Comparison of ENCODE assay signal across 26 cellular contexts in genomic region chr17:82983510-82984248, GRCh38.
A peak's percentile ranks its signal among the peaks of the same experiment; 100 is the strongest.
DNase-seq lines count a peak whose midpoint lies in the region; ATAC-seq, FAIRE-seq and TF ChIP-seq lines count a peak whose summit lies in the region.
"Had no signal": no experiment of that assay in that cellular context is flagged by ENCODE, and none has a peak within 500 bp of the region (broad histone marks: within the 10 kb centered on the region; RNA-seq: fewer than 3 reads in every experiment).

No MANE protein-coding gene starts in this region.

- H3K4me2 ChIP-seq in OCI-LY3 (ENCODE audit: low read length) = peak overlapping the region; percentile 67

- no peaks in the 10 kb centered on the region for H3K27me3 ChIP-seq in OCI-LY3 (ENCODE audit: low read depth, low read length)
- H3K27me3 ChIP-seq in small intestine (ENCODE audit: control insufficient read depth in 2 of 2, insufficient read depth in 2 of 2, low read length in 2 of 2) = no peaks in the 10 kb centered on the region
- H3K27me3 ChIP-seq: pancreas, upper lobe of left lung had no signal

- H3K4me1 ChIP-seq in OCI-LY3 (ENCODE audit: low read length) (peaks cover 44% of the 10 kb centered on the region), small intestine (ENCODE audit: control insufficient read depth in 2 of 2, insufficient read depth in 1 of 2, low read depth in 1 of 2, low read length in 1 of 2) (no peaks in the 10 kb centered on the region)
- H3K4me1 ChIP-seq: HAP-1, pancreas had no signal

- FAIRE-seq in small intestine (lab: Jason Lieb, UNC) = no peak
- FAIRE-seq: GM18507, pancreas had no signal

- 91 to 95% (median 94%) methylated on average over 27 of the region's 27 CpGs for WGBS in small intestine, 3 donors

- H3K27me3 Mint-ChIP-seq in T-helper 2 cell treated with Interferon-gamma antibody and Interleukin-4, amounts not matched to agents 5 μg/mL and 100 μg/mL, for 36 hours (ENCODE audit: low read depth) = no peaks in the 10 kb centered on the region
- H3K27me3 Mint-ChIP-seq in immature natural killer cell (ENCODE audit: low read depth in 3 of 3) = peaks cover 0 to 8% (median 0%) of the 10 kb centered on the region in 3 donors
- peaks cover 0 to 6% of the 10 kb centered on the region in 2 donors for H3K27me3 Mint-ChIP-seq in stimulated activated naive B cell treated with anti-CD40 and anti-IgM and Interleukin-4, amounts not matched to agents 10 μg/mL and 1 μg/mL and 100 μg/mL, for 72 hours
- H3K27me3 Mint-ChIP-seq: activated CD4-positive, alpha-beta memory T cell treated with anti-CD3 and anti-CD28 coated beads for 36 hours had no signal

- H3K27ac ChIP-seq in OCI-LY3 (ENCODE audit: low read length) (peak overlapping the region; percentile 72), small intestine (ENCODE audit: low read depth in 1 of 2, low read length in 1 of 2) (no peak overlapping the region)
- H3K27ac ChIP-seq: pancreas, upper lobe of left lung had no signal

- peak overlapping the region; percentile 53 for H2AFZ ChIP-seq in OCI-LY3 (ENCODE audit: low read depth, low read length)

- ATAC-seq in stimulated activated naive B cell treated with anti-CD40 and anti-IgM and Interleukin-4, amounts not matched to agents 10 μg/mL and 1 μg/mL and 100 μg/mL, for 72 hours (replicated peaks) = no peak
- no peak for ATAC-seq in GM18502 (IDR thresholded peaks at IDR 0.05; ENCODE audit: poor library complexity, unreplicated experiment)
- ATAC-seq: left ventricle myocardium superior, natural killer cell, Panc1, pancreas had no signal

- peak overlapping the region; percentile 50 for H3K4me3 ChIP-seq in OCI-LY3 (ENCODE audit: low read length)
- no peak overlapping the region for H3K4me3 ChIP-seq in small intestine (ENCODE audit: low read depth in 1 of 2, low read length in 2 of 2)
- H3K4me3 ChIP-seq: HAP-1, pancreas, upper lobe of left lung had no signal

- H3K9ac ChIP-seq in OCI-LY3 (ENCODE audit: low read length) = peak overlapping the region; percentile 41; the same call in 1 of the 2 replicates

- H3K36me3 ChIP-seq in OCI-LY3 (replicated peaks; ENCODE audit: low read depth, low read length) = no peaks in the 10 kb centered on the region
- H3K36me3 ChIP-seq in small intestine (ENCODE audit: control insufficient read depth in 2 of 2, insufficient read depth in 2 of 2, low read length in 2 of 2) = no peaks in the 10 kb centered on the region
- H3K36me3 ChIP-seq: HAP-1, pancreas, upper lobe of left lung had no signal

- H3K4me1 Mint-ChIP-seq in T-helper 2 cell treated with Interferon-gamma antibody and Interleukin-4, amounts not matched to agents 5 μg/mL and 100 μg/mL, for 36 hours (ENCODE audit: low read depth) = peaks cover 55% of the 10 kb centered on the region
- H3K4me1 Mint-ChIP-seq in immature natural killer cell = peaks cover 41 to 50% of the 10 kb centered on the region in 2 donors
- peaks cover 27 to 38% of the 10 kb centered on the region in 2 donors for H3K4me1 Mint-ChIP-seq in stimulated activated naive B cell treated with anti-CD40 and anti-IgM and Interleukin-4, amounts not matched to agents 10 μg/mL and 1 μg/mL and 100 μg/mL, for 72 hours

- H3K79me2 ChIP-seq in OCI-LY3 (ENCODE audit: low read length) = no peaks in the 10 kb centered on the region

- H3K9me3 Mint-ChIP-seq in T-helper 2 cell treated with Interferon-gamma antibody and Interleukin-4, amounts not matched to agents 5 μg/mL and 100 μg/mL, for 36 hours = peaks cover 5% of the 10 kb centered on the region
- no peaks in the 10 kb centered on the region for H3K9me3 Mint-ChIP-seq in immature natural killer cell
- H3K9me3 Mint-ChIP-seq in stimulated activated naive B cell treated with anti-CD40 and anti-IgM and Interleukin-4, amounts not matched to agents 10 μg/mL and 1 μg/mL and 100 μg/mL, for 72 hours = peaks cover 4 to 7% of the 10 kb centered on the region in 2 donors
- H3K9me3 Mint-ChIP-seq: activated B cell treated with CpG ODN at 0.5 μM for 24 hours; activated CD4-positive, alpha-beta memory T cell treated with anti-CD3 and anti-CD28 coated beads for 36 hours; natural killer cell had no signal

- DNase-seq in T-helper 2 cell treated with Interferon-gamma antibody and Interleukin-4, amounts not matched to agents 5 μg/mL and 100 μg/mL, for 36 hours (ENCODE audit: low spot score) = no peak
- DNase-seq in T-helper 2 cell (no peak), immature natural killer cell (no peak), small intestine (no peak), midbrain (lab: John Stamatoyannopoulos, UW) (no peak)
- no peak for DNase-seq in stimulated activated naive B cell treated with anti-CD40 and anti-IgM and Interleukin-4, amounts not matched to agents 10 μg/mL and 1 μg/mL and 100 μg/mL, for 72 hours
- DNase-seq: 8988T; activated B cell treated with CpG ODN at 0.5 μM for 24 hours; activated CD4-positive, alpha-beta memory T cell treated with anti-CD3 and anti-CD28 coated beads for 36 hours; activated effector memory CD4-positive, alpha-beta T cell treated with Interleukin-2 at 50 U/mL for 16 hours; GF-D8; hypothalamus; left ventricle myocardium superior; natural killer cell; NCI-H1105 treated with DMSO at 0.1 percent for 48 hours; NCI-H2029 treated with DMSO at 0.1 percent for 48 hours; NCI-H2227 treated with DMSO at 0.1 percent for 48 hours; NCI-H526 treated with DMSO at 0.1 percent for 48 hours; pancreas; SHP77 treated with DMSO at 0.1 percent for 48 hours had no signal

- peak overlapping the region; percentile 33 for H3K4me3 Mint-ChIP-seq in T-helper 2 cell treated with Interferon-gamma antibody and Interleukin-4, amounts not matched to agents 5 μg/mL and 100 μg/mL, for 36 hours
- H3K4me3 Mint-ChIP-seq in immature natural killer cell = peak overlapping the region in 1 of 5 donors; percentile 32
- no peak overlapping the region for H3K4me3 Mint-ChIP-seq in stimulated activated naive B cell treated with anti-CD40 and anti-IgM and Interleukin-4, amounts not matched to agents 10 μg/mL and 1 μg/mL and 100 μg/mL, for 72 hours
- H3K4me3 Mint-ChIP-seq: activated B cell treated with CpG ODN at 0.5 μM for 24 hours; activated CD4-positive, alpha-beta memory T cell treated with anti-CD3 and anti-CD28 coated beads for 36 hours; natural killer cell had no signal

- H4K20me1 ChIP-seq in OCI-LY3 (ENCODE audit: insufficient read depth, low read length) = no peaks in the 10 kb centered on the region

- no peak for TF ChIP-seq CTCF in OCI-LY3 (IDR thresholded peaks at IDR 0.05; ENCODE audit: low read depth, low read length)

- H3K27ac Mint-ChIP-seq in T-helper 2 cell treated with Interferon-gamma antibody and Interleukin-4, amounts not matched to agents 5 μg/mL and 100 μg/mL, for 36 hours = no peak overlapping the region
- H3K27ac Mint-ChIP-seq in immature natural killer cell = peak overlapping the region in 4 of 6 donors; percentile 39 to 82 (median 52)
- H3K27ac Mint-ChIP-seq in stimulated activated naive B cell treated with anti-CD40 and anti-IgM and Interleukin-4, amounts not matched to agents 10 μg/mL and 1 μg/mL and 100 μg/mL, for 72 hours = peak overlapping the region; percentile 47
- H3K27ac Mint-ChIP-seq: activated B cell treated with CpG ODN at 0.5 μM for 24 hours; activated CD4-positive, alpha-beta memory T cell treated with anti-CD3 and anti-CD28 coated beads for 36 hours had no signal

- H3K9me3 ChIP-seq in OCI-LY3 (ENCODE audit: insufficient read depth, low read length) (no peaks in the 10 kb centered on the region), small intestine (ENCODE audit: control insufficient read depth, low read depth) (no peaks in the 10 kb centered on the region)
- H3K9me3 ChIP-seq: HAP-1, pancreas, upper lobe of left lung had no signal

- peaks cover 29% of the 10 kb centered on the region for H3K36me3 Mint-ChIP-seq in T-helper 2 cell treated with Interferon-gamma antibody and Interleukin-4, amounts not matched to agents 5 μg/mL and 100 μg/mL, for 36 hours (ENCODE audit: low read depth)
- peaks cover 0 to 5% (median 4%) of the 10 kb centered on the region in 3 donors for H3K36me3 Mint-ChIP-seq in immature natural killer cell
- peaks cover 6 to 29% of the 10 kb centered on the region in 2 donors for H3K36me3 Mint-ChIP-seq in stimulated activated naive B cell treated with anti-CD40 and anti-IgM and Interleukin-4, amounts not matched to agents 10 μg/mL and 1 μg/mL and 100 μg/mL, for 72 hours
- H3K36me3 Mint-ChIP-seq: activated CD4-positive, alpha-beta memory T cell treated with anti-CD3 and anti-CD28 coated beads for 36 hours; natural killer cell had no signal
